ENCODE assay signal across 8 cellular contexts in the genomic region with DNA sequence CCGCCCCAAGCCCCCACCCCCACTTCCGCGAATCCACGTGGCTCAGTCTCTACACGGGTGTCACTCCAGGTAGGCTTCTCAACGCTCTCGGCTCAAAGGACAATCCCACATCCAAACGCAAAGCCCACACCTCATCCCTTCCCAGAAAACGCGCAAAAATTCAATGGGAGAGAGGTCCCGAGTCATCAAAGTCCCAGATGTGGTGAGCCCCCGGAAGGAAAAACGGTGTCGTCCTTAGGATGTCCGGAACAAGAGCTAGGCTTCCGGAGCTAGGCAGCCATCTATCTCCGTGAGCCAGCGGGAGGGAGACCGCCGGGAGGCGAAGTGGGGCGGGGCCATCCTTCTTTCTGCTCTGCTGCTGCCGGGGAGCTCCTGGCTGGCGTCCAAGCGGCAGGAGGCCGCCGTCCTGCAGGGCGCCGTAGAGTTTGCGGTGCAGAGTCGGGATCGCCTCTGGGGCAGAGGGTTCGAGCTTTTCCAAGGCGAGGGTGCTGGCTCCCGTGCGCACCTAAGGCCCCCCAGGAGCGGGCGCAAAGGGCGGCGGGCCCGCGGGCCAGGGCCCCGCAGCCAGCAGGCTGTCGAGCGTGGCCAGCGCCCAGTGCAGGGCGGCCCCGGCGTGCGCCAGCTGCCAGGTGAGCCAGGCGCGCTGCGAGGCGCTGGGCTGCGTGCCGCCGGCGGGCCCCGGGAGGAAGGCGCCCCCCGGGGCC. TPM values are rescaled to one million over a fixed set of nuclear protein-coding genes. Genes with fewer than 3 reads are reported as not detected.
DNase-seq lines count a peak whose midpoint lies in the region; ATAC-seq and TF ChIP-seq lines count a peak whose summit lies in the region.
"Not testable (repeated sequence)": the region's sequence is repeated elsewhere in the genome, so short reads cannot be mapped to it uniquely, and the experiment has no call there.

No MANE protein-coding gene starts in this region.

- H3K4me3 ChIP-seq in GM23338 (peak overlapping the region; percentile 34), subcutaneous abdominal adipose tissue (ENCODE audit: low read depth in 1 of 5, low read length in 5 of 5) (peak overlapping the region in 4 of 5 donors; percentile 22 to 34 (median 28))
- H3K4me3 ChIP-seq in hepatocyte; osteoblast (ENCODE audit: insufficient read depth, low read length): not testable (repeated sequence)

- H3K4me3 Mint-ChIP-seq in GM23338 = peak overlapping the region; percentile 34; the same call in 2 of the 3 replicates
- H3K4me3 Mint-ChIP-seq in activated CD4-positive, alpha-beta T cell treated with anti-CD3 and anti-CD28 coated beads, Interleukin-2, amount 10 ng/mL, durations not matched to agents 7 days and 5 days = peak overlapping the region; percentile 6
- H3K4me3 Mint-ChIP-seq in activated naive CD8-positive, alpha-beta T cell treated with anti-CD3 and anti-CD28 coated beads, Interleukin-2, amount 50 U/mL, for 24 hours = peak overlapping the region; percentile 37

- H3K27me3 ChIP-seq in GM23338 (ENCODE audit: insufficient read depth) (peaks cover 73% of the 10 kb centered on the region), osteoblast (ENCODE audit: insufficient read depth, low read length) (peaks cover 25% of the 10 kb centered on the region), subcutaneous abdominal adipose tissue (ENCODE audit: control insufficient read depth in 5 of 5, insufficient read depth in 4 of 5, low read length in 5 of 5) (peaks cover 8 to 21% (median 14%) of the 10 kb centered on the region in 5 donors)
- H3K27me3 ChIP-seq in hepatocyte = not testable (repeated sequence)

- not testable (repeated sequence) for ATAC-seq in GM23338; activated naive CD8-positive, alpha-beta T cell treated with anti-CD3 and anti-CD28 coated beads, Interleukin-2, amount 50 U/mL, for 24 hours

- not testable (repeated sequence) for TF ChIP-seq CTCF in GM23338 (conservative IDR thresholded peaks at IDR 0.05; ENCODE audit: low read depth in 2 of 2); hepatocyte (IDR thresholded peaks at IDR 0.05; ENCODE audit: poor library complexity); osteoblast (IDR thresholded peaks at IDR 0.05; ENCODE audit: extremely low read depth, low read depth, low read length)

- not testable (repeated sequence) for H3F3A ChIP-seq in GM23338 (replicated peaks; ENCODE audit: low read depth)

- not testable (repeated sequence) for H4K20me1 ChIP-seq in GM23338 (replicated peaks; ENCODE audit: insufficient read depth); hepatocyte (ENCODE audit: insufficient read depth, poor library complexity, severe bottlenecking); osteoblast (ENCODE audit: insufficient read depth, low read length)

- CTCF ChIA-PET in activated CD4-positive, alpha-beta T cell treated with anti-CD3 and anti-CD28 coated beads, Interleukin-2, amount 10 ng/mL, durations not matched to agents 7 days and 5 days (lab: Charles Lee) = not testable (repeated sequence)

- POLR2A ChIA-PET in activated CD4-positive, alpha-beta T cell treated with anti-CD3 and anti-CD28 coated beads, Interleukin-2, amount 10 ng/mL, durations not matched to agents 7 days and 5 days (lab: Charles Lee) = not testable (repeated sequence)

- not testable (repeated sequence) for H3K36me3 Mint-ChIP-seq in GM23338 (ENCODE audit: low read depth); activated CD4-positive, alpha-beta T cell treated with anti-CD3 and anti-CD28 coated beads, Interleukin-2, amount 10 ng/mL, durations not matched to agents 7 days and 5 days (ENCODE audit: low read depth)
- peaks cover 13% of the 10 kb centered on the region for H3K36me3 Mint-ChIP-seq in activated naive CD8-positive, alpha-beta T cell treated with anti-CD3 and anti-CD28 coated beads, Interleukin-2, amount 50 U/mL, for 24 hours (ENCODE audit: low read depth)

- not testable (repeated sequence) for H3K27ac Mint-ChIP-seq in GM23338; activated CD4-positive, alpha-beta T cell treated with anti-CD3 and anti-CD28 coated beads, Interleukin-2, amount 10 ng/mL, durations not matched to agents 7 days and 5 days; activated naive CD8-positive, alpha-beta T cell treated with anti-CD3 and anti-CD28 coated beads, Interleukin-2, amount 50 U/mL, for 24 hours

- H3K79me2 ChIP-seq in GM23338 (replicated peaks; ENCODE audit: insufficient read depth); osteoblast (ENCODE audit: insufficient read depth, low read length): not testable (repeated sequence)
- peaks cover 12% of the 10 kb centered on the region for H3K79me2 ChIP-seq in hepatocyte

- peaks cover 13% of the 10 kb centered on the region for H3K9me3 Mint-ChIP-seq in GM23338
- H3K9me3 Mint-ChIP-seq in activated CD4-positive, alpha-beta T cell treated with anti-CD3 and anti-CD28 coated beads, Interleukin-2, amount 10 ng/mL, durations not matched to agents 7 days and 5 days = peaks cover 12% of the 10 kb centered on the region
- H3K9me3 Mint-ChIP-seq in activated naive CD8-positive, alpha-beta T cell treated with anti-CD3 and anti-CD28 coated beads, Interleukin-2, amount 50 U/mL, for 24 hours = not testable (repeated sequence)

- H3K4me1 Mint-ChIP-seq in GM23338; activated CD4-positive, alpha-beta T cell treated with anti-CD3 and anti-CD28 coated beads, Interleukin-2, amount 10 ng/mL, durations not matched to agents 7 days and 5 days; activated naive CD8-positive, alpha-beta T cell treated with anti-CD3 and anti-CD28 coated beads, Interleukin-2, amount 50 U/mL, for 24 hours: not testable (repeated sequence)

- not testable (repeated sequence) for H3K9ac ChIP-seq in subcutaneous abdominal adipose tissue (ENCODE audit: low read length in 5 of 5)

- H3K4me1 ChIP-seq in GM23338 (ENCODE audit: insufficient read depth); hepatocyte (ENCODE audit: insufficient read depth); osteoblast (ENCODE audit: insufficient read depth, low read length): not testable (repeated sequence)
- peaks cover 4 to 14% (median 13%) of the 10 kb centered on the region in 5 donors for H3K4me1 ChIP-seq in subcutaneous abdominal adipose tissue (ENCODE audit: control insufficient read depth in 5 of 5, insufficient read depth in 5 of 5, low read length in 5 of 5)

- not testable (repeated sequence) for H3K27ac ChIP-seq in GM23338 (ENCODE audit: low read depth); hepatocyte; osteoblast (ENCODE audit: low read depth, low read length); subcutaneous abdominal adipose tissue (ENCODE audit: low read depth, low read length)

- H3K4me2 ChIP-seq in GM23338 = peak overlapping the region; percentile 51; the same call in 1 of the 2 replicates
- peak overlapping the region; percentile 66 for H3K4me2 ChIP-seq in hepatocyte
- H3K4me2 ChIP-seq in osteoblast (ENCODE audit: insufficient read depth, low read length) = not testable (repeated sequence)

- not testable (repeated sequence) for H2AFZ ChIP-seq in GM23338, hepatocyte
- peak overlapping the region; percentile 35 for H2AFZ ChIP-seq in osteoblast (ENCODE audit: low read length)

- not testable (repeated sequence) for H3K9me3 ChIP-seq in hepatocyte (ENCODE audit: low read depth); osteoblast (ENCODE audit: low read depth, low read length)
- peaks cover 17 to 37% (median 36%) of the 10 kb centered on the region in 5 donors for H3K9me3 ChIP-seq in subcutaneous abdominal adipose tissue (ENCODE audit: control insufficient read depth in 5 of 5, low read length in 5 of 5)

- 41% methylated on average over 50 of the region's 61 CpGs for WGBS in hepatocyte (ENCODE audit: low lambda C conversion rate, missing lambda C conversion rate)

- DNase-seq in AG20443 (ENCODE audit: low spot score) = peak; percentile 10
- peak; percentile 53 for DNase-seq in GM23338 (ENCODE audit: low spot score)
- DNase-seq in NCI-H345 treated with DMSO at 0.1 percent for 48 hours (lab: John Stamatoyannopoulos, UW; ENCODE audit: unreplicated experiment) = peak; percentile 3
- not testable (repeated sequence) for DNase-seq in activated CD4-positive, alpha-beta T cell treated with anti-CD3 and anti-CD28 coated beads, Interleukin-2, amount 10 ng/mL, durations not matched to agents 7 days and 5 days; activated naive CD8-positive, alpha-beta T cell treated with anti-CD3 and anti-CD28 coated beads, Interleukin-2, amount 50 U/mL, for 24 hours; hepatocyte (ENCODE audit: low spot score)
- DNase-seq in osteoblast (ENCODE audit: insufficient read length, low spot score, missing footprints) = peak; percentile 88

- H3K27me3 Mint-ChIP-seq in GM23338 (ENCODE audit: insufficient read depth, low read depth, poor library complexity) = peaks cover 13% of the 10 kb centered on the region
- not testable (repeated sequence) for H3K27me3 Mint-ChIP-seq in activated CD4-positive, alpha-beta T cell treated with anti-CD3 and anti-CD28 coated beads, Interleukin-2, amount 10 ng/mL, durations not matched to agents 7 days and 5 days
- peaks cover 18% of the 10 kb centered on the region for H3K27me3 Mint-ChIP-seq in activated naive CD8-positive, alpha-beta T cell treated with anti-CD3 and anti-CD28 coated beads, Interleukin-2, amount 50 U/mL, for 24 hours

- peaks cover 11% of the 10 kb centered on the region for H3K9me2 ChIP-seq in GM23338 (ENCODE audit: insufficient read depth)
- not testable (repeated sequence) for H3K9me2 ChIP-seq in hepatocyte (replicated peaks; ENCODE audit: insufficient read depth)

- H3K36me3 ChIP-seq in GM23338 (ENCODE audit: insufficient read depth); hepatocyte (replicated peaks; ENCODE audit: insufficient read depth, low read depth); osteoblast (ENCODE audit: insufficient read depth, low read length); subcutaneous abdominal adipose tissue (ENCODE audit: control insufficient read depth in 5 of 5, insufficient read depth in 5 of 5, low read length in 5 of 5): not testable (repeated sequence)

RNA-seq across cellular contexts. Expression of gene ZFP37, which starts 3.2 kb away (rescaled TPM):
- total RNA-seq in GM23338 (2014; rRNA removed; shearing (Covaris generic)) = 5.0 and 5.6 TPM in 2 replicates
- polyA plus RNA-seq in GM23338 (2016; fragmentation: Nextera tagmentation; extraction: Ambion mirVana) (1.5 and 2.3 TPM in 2 replicates), hepatocyte (2.0 and 3.3 TPM in 2 replicates)
- total RNA-seq in activated CD4-positive, alpha-beta T cell treated with anti-CD3 and anti-CD28 coated beads, Interleukin-2, amount 10 ng/mL, durations not matched to agents 7 days and 5 days = under 1 TPM; 0.45 to 0.52 TPM
- total RNA-seq in hepatocyte (4.1 and 5.7 TPM in 2 replicates), osteoblast (3.2 and 3.3 TPM in 2 replicates)

RNA-seq across cellular contexts. Expression of gene ZNF883, which starts 47.7 kb away (rescaled TPM):
- total RNA-seq in GM23338 (2014; rRNA removed; shearing (Covaris generic)) = 11.8 and 44.4 TPM in 2 replicates
- polyA plus RNA-seq in GM23338 (2016; fragmentation: Nextera tagmentation; extraction: Ambion mirVana) (25.1 and 26.8 TPM in 2 replicates), hepatocyte (3.4 and 4.1 TPM in 2 replicates)
- under 1 TPM; 0.35 to 0.42 TPM for total RNA-seq in activated CD4-positive, alpha-beta T cell treated with anti-CD3 and anti-CD28 coated beads, Interleukin-2, amount 10 ng/mL, durations not matched to agents 7 days and 5 days
- total RNA-seq in hepatocyte (2.8 and 5.7 TPM in 2 replicates), osteoblast (7.2 and 7.7 TPM in 2 replicates)
